25 cellular contexts compared by ENCODE assay signal in the genomic region with DNA sequence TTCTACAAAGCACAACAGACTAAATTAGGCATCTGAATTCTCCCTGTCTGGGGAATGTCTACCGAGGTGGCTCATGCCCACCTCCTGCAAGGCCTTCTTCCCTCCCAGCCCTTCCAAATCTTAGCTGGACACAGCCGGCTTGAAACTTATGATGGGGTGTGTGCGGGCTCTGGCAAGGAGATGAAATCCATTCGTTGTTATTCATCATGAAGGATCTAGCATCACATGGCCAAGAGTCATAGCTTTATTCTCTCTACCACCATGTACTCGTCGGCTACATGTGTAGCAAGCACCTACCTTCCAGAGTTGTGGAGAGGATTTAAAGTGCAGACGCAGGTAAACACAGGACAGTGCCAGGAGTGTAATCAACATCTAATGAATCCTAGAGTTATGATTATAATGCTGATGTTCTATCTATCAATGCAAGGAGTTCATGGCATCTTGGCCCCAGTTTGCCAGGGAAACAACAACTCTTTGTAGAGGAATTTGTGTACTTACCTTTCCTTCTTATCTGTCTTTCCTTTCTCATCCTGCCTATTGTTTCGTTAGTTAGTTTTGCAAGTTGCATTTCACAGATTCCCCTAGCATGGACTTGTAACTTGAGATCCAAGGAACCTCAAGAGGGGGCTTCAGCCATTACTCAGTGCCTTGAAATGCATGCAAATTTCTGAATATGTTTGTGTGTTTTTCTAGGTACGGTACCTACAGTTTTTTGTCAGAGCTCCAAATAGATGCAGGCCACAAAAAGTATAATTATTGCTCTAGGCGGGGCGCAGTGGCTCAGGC.
DNase-seq lines count a peak whose midpoint lies in the region; ATAC-seq and TF ChIP-seq lines count a peak whose summit lies in the region.
"Had no signal": no experiment of that assay in that cellular context is flagged by ENCODE, and none has a peak within 500 bp of the region (broad histone marks: within the 10 kb centered on the region; RNA-seq: fewer than 3 reads in every experiment).

No MANE protein-coding gene starts in this region.

- no peaks in the 10 kb centered on the region for H3K27me3 ChIP-seq in GM23338 (ENCODE audit: insufficient read depth)
- no peaks in the 10 kb centered on the region for H3K27me3 ChIP-seq in gastroesophageal sphincter
- H3K27me3 ChIP-seq in HAP-1 (ENCODE audit: low read depth): no peaks in the 10 kb centered on the region
- H3K27me3 ChIP-seq: BLaER1, brain microvascular endothelial cell, pancreas, tibial nerve had no signal

- TF ChIP-seq CTCF in GM23338 (conservative IDR thresholded peaks at IDR 0.05; ENCODE audit: low read depth in 2 of 2): no peak
- TF ChIP-seq CTCF in gastroesophageal sphincter (IDR thresholded peaks at IDR 0.05): no peak
- no peak for TF ChIP-seq CTCF in nephron (IDR thresholded peaks at IDR 0.05; ENCODE audit: unreplicated experiment in 3 of 3)

- H3K27me3 Mint-ChIP-seq in GM23338 (ENCODE audit: insufficient read depth, low read depth, poor library complexity) (peaks cover 13% of the 10 kb centered on the region), nephron (ENCODE audit: low read depth) (no peaks in the 10 kb centered on the region)
- H3K27me3 Mint-ChIP-seq: activated CD8-positive, alpha-beta memory T cell treated with anti-CD3 and anti-CD28 coated beads, Interleukin-2, amount 10 ng/mL, durations not matched to agents 7 days and 5 days had no signal

- peaks cover 11% of the 10 kb centered on the region; the same call in 2 of the 3 replicates for H3K36me3 Mint-ChIP-seq in GM23338 (ENCODE audit: low read depth)
- peaks cover 36% of the 10 kb centered on the region for H3K36me3 Mint-ChIP-seq in nephron (ENCODE audit: low read depth)
- H3K36me3 Mint-ChIP-seq: activated CD8-positive, alpha-beta memory T cell treated with anti-CD3 and anti-CD28 coated beads, Interleukin-2, amount 10 ng/mL, durations not matched to agents 7 days and 5 days; natural killer cell had no signal

- WGBS in gastroesophageal sphincter (ENCODE audit: low coverage in 1 of 2), 2 donors: 48 to 51% methylated on average over 5 to 7 of the region's 11 CpGs

- H3K4me3 Mint-ChIP-seq in GM23338 (0 out of 3 replicates have a peak overlapping the region, but pooled peaks have one; percentile 6), nephron (peak overlapping the region in 2 of 3 experiments; percentile 16 to 17)
- H3K4me3 Mint-ChIP-seq: activated CD8-positive, alpha-beta memory T cell treated with anti-CD3 and anti-CD28 coated beads, Interleukin-2, amount 10 ng/mL, durations not matched to agents 7 days and 5 days; natural killer cell had no signal

- H3K27ac ChIP-seq in GM23338 (ENCODE audit: low read depth): peak overlapping the region; percentile 81
- peak overlapping the region; percentile 42 for H3K27ac ChIP-seq in angular gyrus (ENCODE audit: low read depth, low read length)
- H3K27ac ChIP-seq in gastroesophageal sphincter: peak overlapping the region in 3 of 4 donors; percentile 25 to 77 (median 56)
- H3K27ac ChIP-seq: BLaER1, brain microvascular endothelial cell, pancreas, PC-9, tibial nerve, VCaP had no signal

- no peaks in the 10 kb centered on the region for H3F3A ChIP-seq in GM23338 (replicated peaks; ENCODE audit: low read depth)

- DNase-seq in GM23338 (ENCODE audit: low spot score): peak; percentile 84
- no peak for DNase-seq in HuH-7.5 (ENCODE audit: low spot score)
- no peak for DNase-seq in GOT3 (lab: John Stamatoyannopoulos, UW)
- DNase-seq in HAP-1 (ENCODE audit: low spot score in 2 of 2): no peak
- no peak for DNase-seq in D341Med (ENCODE audit: low spot score)
- DNase-seq: activated CD8-positive, alpha-beta memory T cell treated with anti-CD3 and anti-CD28 coated beads, Interleukin-2, amount 10 ng/mL, durations not matched to agents 7 days and 5 days; activated naive CD4-positive, alpha-beta T cell; activated T-cell treated with anti-CD3 and anti-CD28 coated beads, Interleukin-2, amount 50 U/mL, for 48 hours; brain microvascular endothelial cell; effector memory CD4-positive, alpha-beta T cell; islet precursor cell; Kasumi-1; natural killer cell; NCI-H187; NCI-H524; pancreas; PC-9; SHP77; stimulated activated CD4-positive, alpha-beta T cell treated with anti-CD3 and anti-CD28 coated beads, Interleukin-2, amount 100 ng/mL, for 24 hours had no signal

- no peaks in the 10 kb centered on the region for H3K79me2 ChIP-seq in GM23338 (replicated peaks; ENCODE audit: insufficient read depth)

- H3K9me3 ChIP-seq in gastroesophageal sphincter (no peaks in the 10 kb centered on the region), HAP-1 (no peaks in the 10 kb centered on the region)
- H3K9me3 ChIP-seq: BLaER1, pancreas, tibial nerve had no signal

- no peaks in the 10 kb centered on the region for H3K9me2 ChIP-seq in GM23338 (ENCODE audit: insufficient read depth)

- no peaks in the 10 kb centered on the region for H4K20me1 ChIP-seq in GM23338 (replicated peaks; ENCODE audit: insufficient read depth)
- H4K20me1 ChIP-seq: BLaER1 had no signal

- ATAC-seq in GM23338 (peak; percentile 71), gastroesophageal sphincter (no peak)
- ATAC-seq: activated CD8-positive, alpha-beta memory T cell treated with anti-CD3 and anti-CD28 coated beads, Interleukin-2, amount 10 ng/mL, durations not matched to agents 7 days and 5 days; natural killer cell; pancreas had no signal

- H2AFZ ChIP-seq in GM23338: no peak overlapping the region
- H2AFZ ChIP-seq: PC-9 had no signal

- H3K4me3 ChIP-seq in GM23338: no peak overlapping the region
- H3K4me3 ChIP-seq in gastroesophageal sphincter: no peak overlapping the region
- H3K4me3 ChIP-seq in HAP-1: no peak overlapping the region
- H3K4me3 ChIP-seq: BLaER1, pancreas, PC-9, tibial nerve had no signal

- in situ Hi-C loops in HAP-1 (cut with MboI; ENCODE audit: low sequenced_read_pairs): no loop called here

- TF ChIP-seq POLR2A in gastroesophageal sphincter (IDR thresholded peaks at IDR 0.05): no peak

- H3K4me1 Mint-ChIP-seq in GM23338: peaks cover 52% of the 10 kb centered on the region
- H3K4me1 Mint-ChIP-seq in nephron: peaks cover 43% of the 10 kb centered on the region
- H3K4me1 Mint-ChIP-seq: activated CD8-positive, alpha-beta memory T cell treated with anti-CD3 and anti-CD28 coated beads, Interleukin-2, amount 10 ng/mL, durations not matched to agents 7 days and 5 days; natural killer cell had no signal

- H3K27ac Mint-ChIP-seq in GM23338: peak overlapping the region; percentile 80
- H3K27ac Mint-ChIP-seq in nephron: peak overlapping the region; percentile 87 to 97 (median 93)
- H3K27ac Mint-ChIP-seq: activated CD8-positive, alpha-beta memory T cell treated with anti-CD3 and anti-CD28 coated beads, Interleukin-2, amount 10 ng/mL, durations not matched to agents 7 days and 5 days; natural killer cell had no signal

- TF ChIP-seq EP300 in gastroesophageal sphincter (IDR thresholded peaks at IDR 0.05): no peak

- H3K4me1 ChIP-seq in GM23338 (ENCODE audit: insufficient read depth) (peaks cover 37% of the 10 kb centered on the region), gastroesophageal sphincter (peaks cover 7 to 31% (median 14%) of the 10 kb centered on the region in 3 donors), HAP-1 (peaks cover 5% of the 10 kb centered on the region; the same call in 1 of the 2 replicates)
- H3K4me1 ChIP-seq: BLaER1, pancreas had no signal

- peak overlapping the region; percentile 13 for H3K4me2 ChIP-seq in GM23338
- H3K4me2 ChIP-seq: BLaER1, PC-9 had no signal

- no peaks in the 10 kb centered on the region for H3K36me3 ChIP-seq in GM23338 (ENCODE audit: insufficient read depth)
- no peaks in the 10 kb centered on the region for H3K36me3 ChIP-seq in gastroesophageal sphincter
- H3K36me3 ChIP-seq in HAP-1 (replicated peaks): no peaks in the 10 kb centered on the region
- H3K36me3 ChIP-seq: BLaER1, brain microvascular endothelial cell, pancreas, tibial nerve had no signal

- H3K9me3 Mint-ChIP-seq in GM23338 (no peaks in the 10 kb centered on the region), nephron (no peaks in the 10 kb centered on the region)
- H3K9me3 Mint-ChIP-seq: natural killer cell had no signal

TF ChIP-seq in GM23338, 12 proteins besides CTCF, POLR2A, EP300 and RAD21:
- TF ChIP-seq STAT1 (IDR thresholded peaks at IDR 0.05; ENCODE audit: unreplicated experiment) (no peak), NANOG (IDR thresholded peaks at IDR 0.05; ENCODE audit: borderline replicate concordance) (peak; percentile 6; the same call in 1 of the 2 replicates)
